In genomic region chr6:28124350-28124970, GRCh38 we compare ENCODE assay signal across 8 cellular contexts. TPM values are rescaled to one million over a fixed set of nuclear protein-coding genes. Genes with fewer than 3 reads are reported as not detected.
DNase-seq lines count a peak whose midpoint lies in the region; ATAC-seq and TF ChIP-seq lines count a peak whose summit lies in the region.

TSS of gene ZSCAN16 (plus strand) at chr6:28124609. CDS start at chr6:28125444, 835 bp downstream.

- POLR2A ChIA-PET in A673 (lab: Charles Lee; ENCODE audit: low non-redundant PET) (interaction anchor here (0.7 kb wide), 1 partner anchor 234 kb away, joined by 4 read pairs; no protein-coding TSS in a partner anchor), activated B cell treated with CpG ODN at 0.5 μM for 24 hours (lab: Charles Lee) (interaction anchor here (0.5 to 7.0 kb wide), 11 partner anchors 8 to 1929 kb away, joined by 3 to 170 read pairs (median 6); partner anchors contain the start of genes ZKSCAN4, ZKSCAN8, ZNF184 and ZSCAN26)

- DNase-seq in A673 (ENCODE audit: low spot score) (peak; percentile 92), NCI-H2171 treated with DMSO at 0.1 percent for 48 hours (lab: John Stamatoyannopoulos, UW) (peak; percentile 90), activated B cell treated with CpG ODN at 0.5 μM for 24 hours (peak; percentile 72), inferior parietal cortex (ENCODE audit: extremely low spot score) (peak; percentile 87), smooth muscle cell (lab: John Stamatoyannopoulos, UW; ENCODE audit: unreplicated experiment) (peak; percentile 13)
- peak; percentile 55 to 63 for DNase-seq in central memory CD8-positive, alpha-beta T cell (ENCODE audit: low spot score in 2 of 2)

- H3K79me2 ChIP-seq in smooth muscle cell (ENCODE audit: low read depth), result peaks cover 38% of the 10 kb centered on the region

- H3K27ac ChIP-seq in A673 (ENCODE audit: low read depth, low read length, poor library complexity, severe bottlenecking) (peak within 1 kb of the TSS; percentile 73), smooth muscle cell (ENCODE audit: low read depth) (no peak within 1 kb of the TSS)

- peak within 1 kb of the TSS; percentile 91 for H3K4me2 ChIP-seq in smooth muscle cell

- H3K4me3 Mint-ChIP-seq in activated B cell treated with CpG ODN at 0.5 μM for 24 hours, result peak within 1 kb of the TSS; percentile 97
- H3K4me3 Mint-ChIP-seq in central memory CD8-positive, alpha-beta T cell, result peak within 1 kb of the TSS; percentile 88

- peak within 1 kb of the TSS; percentile 95 for H3K27ac Mint-ChIP-seq in activated B cell treated with CpG ODN at 0.5 μM for 24 hours
- peak within 1 kb of the TSS; percentile 91 for H3K27ac Mint-ChIP-seq in central memory CD8-positive, alpha-beta T cell (ENCODE audit: low read depth)

- H3K36me3 ChIP-seq in A673 (ENCODE audit: insufficient read depth, low read length, poor library complexity, severe bottlenecking) (peaks cover 40% of the 10 kb centered on the region), smooth muscle cell (ENCODE audit: low read depth) (no peaks in the 10 kb centered on the region)

- TF ChIP-seq CTCF in A673 (conservative IDR thresholded peaks at IDR 0.05; ENCODE audit: low read depth, low read length), result no peak
- TF ChIP-seq CTCF in activated B cell treated with CpG ODN at 0.5 μM for 24 hours (IDR thresholded peaks at IDR 0.05), result no peak
- TF ChIP-seq CTCF in smooth muscle cell (IDR thresholded peaks at IDR 0.05; ENCODE audit: borderline replicate concordance, insufficient read depth, poor library complexity, severe bottlenecking), result no peak

- H3K9me3 Mint-ChIP-seq in activated B cell treated with CpG ODN at 0.5 μM for 24 hours, result no peaks in the 10 kb centered on the region
- H3K9me3 Mint-ChIP-seq in central memory CD8-positive, alpha-beta T cell, result no peaks in the 10 kb centered on the region

- no peaks in the 10 kb centered on the region for H3K9me3 ChIP-seq in A673 (ENCODE audit: low read depth, low read length, poor library complexity, severe bottlenecking)
- H3K9me3 ChIP-seq in smooth muscle cell (replicated peaks; ENCODE audit: low read depth), result no peaks in the 10 kb centered on the region

- H3K4me3 ChIP-seq in A673 (ENCODE audit: low read depth, low read length, poor library complexity, severe bottlenecking) (peak within 1 kb of the TSS; percentile 69), smooth muscle cell (peak within 1 kb of the TSS; percentile 66)

- intact Hi-C loops in A673 (cut with micrococcal nuclease; ENCODE audit: unreplicated experiment), result no loop called here
- intact Hi-C loops in activated B cell treated with CpG ODN at 0.5 μM for 24 hours (cut with micrococcal nuclease), result loop anchor here (1.0 to 5.0 kb wide), 7 partner anchors 12 to 259 kb away; partner anchors contain the start of genes ZKSCAN4, ZKSCAN8 and ZSCAN26

- CTCF ChIA-PET in A673 (lab: Charles Lee), result interaction anchor here (0.5 to 0.6 kb wide), 2 partner anchors 14 to 904 kb away, joined by 3 to 4 read pairs; no protein-coding TSS in a partner anchor
- CTCF ChIA-PET in activated B cell treated with CpG ODN at 0.5 μM for 24 hours (lab: Charles Lee), result interaction anchor here (1.1 kb wide), 1 partner anchor 225 kb away, joined by 3 read pairs; the partner anchor contains the start of gene ZKSCAN3

- peak within 1 kb of the TSS; percentile 95 for H2AFZ ChIP-seq in smooth muscle cell (ENCODE audit: low read depth)

- BruUV-seq in A673 (replicated peaks; lab: Mats Ljungman, UMichigan), result no TSS peak

- under 1% methylated on average over 28 of the region's 28 CpGs for WGBS in smooth muscle cell (ENCODE audit: low lambda C conversion rate)

- no peaks in the 10 kb centered on the region for H3K27me3 Mint-ChIP-seq in activated B cell treated with CpG ODN at 0.5 μM for 24 hours
- H3K27me3 Mint-ChIP-seq in central memory CD8-positive, alpha-beta T cell, result no peaks in the 10 kb centered on the region

- ATAC-seq in GM18868 (IDR thresholded peaks at IDR 0.05; ENCODE audit: unreplicated experiment) (peak; percentile 98), HG03097 (IDR thresholded peaks at IDR 0.05; ENCODE audit: low FRiP score, unreplicated experiment) (peak; percentile 79), activated B cell treated with CpG ODN at 0.5 μM for 24 hours (ENCODE audit: low read depth) (peak; percentile 96)
- ATAC-seq in central memory CD8-positive, alpha-beta T cell (replicated peaks; ENCODE audit: extremely low read depth, poor library complexity, severe bottlenecking), result peak; percentile 83

- peaks cover 27% of the 10 kb centered on the region for H3K4me1 Mint-ChIP-seq in activated B cell treated with CpG ODN at 0.5 μM for 24 hours
- H3K4me1 Mint-ChIP-seq in central memory CD8-positive, alpha-beta T cell, result peaks cover 43% of the 10 kb centered on the region

- H4K20me1 ChIP-seq in smooth muscle cell (ENCODE audit: low read depth), result peaks cover 29% of the 10 kb centered on the region

- peaks cover 4% of the 10 kb centered on the region for H3F3A ChIP-seq in smooth muscle cell (ENCODE audit: low read depth)

- H3K27me3 ChIP-seq in A673 (replicated peaks; ENCODE audit: insufficient read depth, low read depth, low read length, poor library complexity) (no peaks in the 10 kb centered on the region), smooth muscle cell (ENCODE audit: low read depth) (no peaks in the 10 kb centered on the region)

- H3K4me1 ChIP-seq in A673 (ENCODE audit: insufficient read depth, low read length, poor library complexity, severe bottlenecking), result peaks cover 4% of the 10 kb centered on the region
- H3K4me1 ChIP-seq in smooth muscle cell (ENCODE audit: low read depth), result peaks cover 8% of the 10 kb centered on the region

- H3K9ac ChIP-seq in smooth muscle cell (ENCODE audit: low read depth), result peak within 1 kb of the TSS; percentile 60

- peaks cover 58% of the 10 kb centered on the region for H3K36me3 Mint-ChIP-seq in activated B cell treated with CpG ODN at 0.5 μM for 24 hours (ENCODE audit: low read depth)
- peaks cover 42% of the 10 kb centered on the region for H3K36me3 Mint-ChIP-seq in central memory CD8-positive, alpha-beta T cell (ENCODE audit: insufficient read depth)

RNA-seq across cellular contexts. Expression of gene ZSCAN16, which starts in this region (rescaled TPM):
- total RNA-seq in A673 (2021), result 8.0 and 9.0 TPM in 2 replicates
- total RNA-seq in activated B cell treated with CpG ODN at 0.5 μM for 24 hours, result 10.6 and 12.6 TPM in 2 replicates
- total RNA-seq in smooth muscle cell, result 0.81 and 1.1 TPM in 2 replicates
- polyA plus RNA-seq in smooth muscle cell, result 0.86 and 3.5 TPM in 2 replicates

Comparison
In these comparisons a context has a peak if more than half of its experiments do, and no peak if none do; other contexts are left out.
1. DNase-seq: peak in every context shown above with its lines; median percentile 92 in A673; 90 in NCI-H2171 treated with DMSO at 0.1 percent for 48 hours; 87 in inferior parietal cortex; 72 in activated B cell treated with CpG ODN at 0.5 μM for 24 hours; 59 in central memory CD8-positive, alpha-beta T cell; 13 in smooth muscle cell.